In the genomic region with DNA sequence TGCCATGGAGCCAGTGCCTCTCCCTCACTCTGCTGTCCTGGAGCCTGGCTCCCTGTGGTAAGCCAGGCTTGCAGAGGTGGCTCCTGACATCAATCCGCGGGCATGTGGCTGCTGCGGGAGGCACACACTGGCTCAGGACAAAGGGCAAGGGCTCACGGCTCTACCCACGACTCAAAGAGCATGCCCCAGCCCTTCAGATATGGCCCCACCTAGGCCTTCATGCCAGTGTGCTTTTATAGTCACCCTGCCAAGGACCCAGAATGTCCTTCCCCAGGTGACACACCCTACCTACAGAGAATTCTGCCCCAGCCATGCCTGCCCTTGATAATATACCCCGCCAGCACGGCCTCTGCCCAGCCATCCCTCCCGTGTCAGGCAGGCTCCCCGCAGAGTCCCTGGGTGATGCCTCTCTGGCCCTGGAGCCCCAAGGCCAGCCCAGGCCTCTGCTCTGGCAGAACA, we compare ENCODE assay signal across 8 cellular contexts. TPM values are rescaled to one million over a fixed set of nuclear protein-coding genes. Genes with fewer than 3 reads are reported as not detected.
DNase-seq lines count a peak whose midpoint lies in the region; ATAC-seq, FAIRE-seq and TF ChIP-seq lines count a peak whose summit lies in the region.

No MANE protein-coding gene starts in this region.

- H3K4me1 ChIP-seq in OCI-LY3 (ENCODE audit: low read length), result peaks cover 28% of the 10 kb centered on the region
- peaks cover 23% of the 10 kb centered on the region for H3K4me1 ChIP-seq in endothelial cell of umbilical vein (ENCODE audit: control insufficient read depth, extremely low read depth, insufficient read depth, low read length)

- no peak for DNase-seq in CD4-positive, alpha-beta T cell
- DNase-seq in endothelial cell of umbilical vein (ENCODE audit: low read depth, low spot score), result no peak
- DNase-seq in natural killer cell, result peak; percentile 15
- no peak for DNase-seq in D721Med (ENCODE audit: insufficient read length, low spot score)

- H3K9ac ChIP-seq in OCI-LY3 (ENCODE audit: low read length) (peak overlapping the region; percentile 94), endothelial cell of umbilical vein (replicated peaks; ENCODE audit: extremely low read depth, insufficient read depth, low read length) (peak overlapping the region; percentile 43)

- H4K20me1 ChIP-seq in OCI-LY3 (ENCODE audit: insufficient read depth, low read length) (peaks cover 16% of the 10 kb centered on the region), endothelial cell of umbilical vein (replicated peaks; ENCODE audit: control insufficient read depth, extremely low read depth, insufficient read depth, low read length) (no peaks in the 10 kb centered on the region)

- no peak for ATAC-seq in CD4-positive, alpha-beta T cell (ENCODE audit: poor library complexity)
- no peak for ATAC-seq in natural killer cell
- ATAC-seq in GM18907 (IDR thresholded peaks at IDR 0.05; ENCODE audit: unreplicated experiment), result no peak
- ATAC-seq in GM21390 (IDR thresholded peaks at IDR 0.05; ENCODE audit: unreplicated experiment), result no peak
- no peak for ATAC-seq in GM19023 (IDR thresholded peaks at IDR 0.05; ENCODE audit: unreplicated experiment)

- CTCF ChIA-PET in CD4-positive, alpha-beta T cell (lab: Charles Lee), result no interaction called here
- CTCF ChIA-PET in endothelial cell of umbilical vein (lab: Charles Lee), result interaction anchor here (0.6 to 1.7 kb wide), 3 partner anchors 9 to 33 kb away, joined by 3 to 4 read pairs (median 3); a partner anchor contains a TSS

- H3K4me2 ChIP-seq in OCI-LY3 (ENCODE audit: low read length) (peak overlapping the region; percentile 86), endothelial cell of umbilical vein (ENCODE audit: insufficient read depth, low read length) (peak overlapping the region; percentile 71)

- H3K4me3 ChIP-seq in OCI-LY3 (ENCODE audit: low read length), result peak overlapping the region; percentile 97
- H3K4me3 ChIP-seq in endothelial cell of umbilical vein (replicated peaks in 1 of 3; ENCODE audit: insufficient read depth in 1 of 3, low read depth in 1 of 3, low read length in 3 of 3), result peak overlapping the region; percentile 55 to 90 (median 82)

- H3K9me3 ChIP-seq in CD4-positive, alpha-beta T cell (ENCODE audit: control insufficient read depth, low read length), result no peaks in the 10 kb centered on the region
- H3K9me3 ChIP-seq in OCI-LY3 (ENCODE audit: insufficient read depth, low read length) (no peaks in the 10 kb centered on the region), endothelial cell of umbilical vein (replicated peaks; ENCODE audit: control insufficient read depth, insufficient read depth, low read length) (no peaks in the 10 kb centered on the region)

- dilution Hi-C loops in endothelial cell of umbilical vein (cut with MboI; ENCODE audit: extremely low pct_ligation_motif_present, low sequenced_read_pairs), result no loop called here

- H2AFZ ChIP-seq in OCI-LY3 (ENCODE audit: low read depth, low read length) (no peak overlapping the region), endothelial cell of umbilical vein (ENCODE audit: low read depth, low read length) (no peak overlapping the region)

- TF ChIP-seq POLR2A in endothelial cell of umbilical vein (IDR thresholded peaks at IDR 0.05; ENCODE audit: low read depth, low read length), result no peak

- H3K36me3 ChIP-seq in OCI-LY3 (replicated peaks; ENCODE audit: low read depth, low read length), result no peaks in the 10 kb centered on the region
- H3K36me3 ChIP-seq in endothelial cell of umbilical vein (ENCODE audit: control insufficient read depth in 2 of 2, extremely low read depth in 1 of 2, insufficient read depth in 2 of 2, low read length in 2 of 2), result peaks cover 0 to 16% of the 10 kb centered on the region in 2 experiments

- intact Hi-C loops in CD4-positive, alpha-beta T cell (cut with DNase I, micrococcal nuclease), result loop anchor here (2.0 to 10.0 kb wide), 4 partner anchors 50 to 490 kb away; a partner anchor contains a TSS
- intact Hi-C loops in endothelial cell of umbilical vein (cut with micrococcal nuclease), result loop anchor here (1.0 to 5.0 kb wide), 2 partner anchors 9 to 108 kb away; a partner anchor contains a TSS
- intact Hi-C loops in natural killer cell (cut with micrococcal nuclease), result no loop called here

- TF ChIP-seq CTCF in CD4-positive, alpha-beta T cell (IDR thresholded peaks at IDR 0.05), result no peak
- TF ChIP-seq CTCF in OCI-LY3 (IDR thresholded peaks at IDR 0.05; ENCODE audit: low read depth, low read length), result no peak
- no peak for TF ChIP-seq CTCF in endothelial cell of umbilical vein (IDR thresholded peaks at IDR 0.05; ENCODE audit: extremely low read depth in 1 of 2, insufficient read depth in 1 of 2, low read depth in 1 of 2, low read length in 2 of 2)
- no peak for TF ChIP-seq CTCF in natural killer cell (IDR thresholded peaks at IDR 0.05)
- no peak for TF ChIP-seq CTCF in D721Med (IDR thresholded peaks at IDR 0.05; ENCODE audit: insufficient read depth, missing control alignments)

- POLR2A ChIA-PET in CD4-positive, alpha-beta T cell (lab: Charles Lee), result interaction anchor here (0.6 to 4.7 kb wide), 4 partner anchors 10 to 103 kb away, joined by 3 to 48 read pairs (median 16); a partner anchor contains a TSS
- POLR2A ChIA-PET in endothelial cell of umbilical vein (lab: Charles Lee), result no interaction called here

- no peaks in the 10 kb centered on the region for H3K27me3 Mint-ChIP-seq in CD4-positive, alpha-beta T cell
- H3K27me3 Mint-ChIP-seq in natural killer cell (ENCODE audit: low read depth in 2 of 2), result no peaks in the 10 kb centered on the region

- H3K36me3 Mint-ChIP-seq in CD4-positive, alpha-beta T cell (ENCODE audit: low read depth), result peaks cover 13% of the 10 kb centered on the region
- no peaks in the 10 kb centered on the region for H3K36me3 Mint-ChIP-seq in natural killer cell

- peaks cover 33% of the 10 kb centered on the region for H3K4me1 Mint-ChIP-seq in CD4-positive, alpha-beta T cell (ENCODE audit: low read depth)
- peaks cover 13 to 29% of the 10 kb centered on the region in 2 donors for H3K4me1 Mint-ChIP-seq in natural killer cell

- peak overlapping the region; percentile 86 for H3K27ac Mint-ChIP-seq in CD4-positive, alpha-beta T cell
- peak overlapping the region; percentile 62 to 82 for H3K27ac Mint-ChIP-seq in natural killer cell

- BruUV-seq in endothelial cell of umbilical vein (replicated peaks; lab: Mats Ljungman, UMichigan), result TSS peak; percentile 15

- no peaks in the 10 kb centered on the region for H3K27me3 ChIP-seq in CD4-positive, alpha-beta T cell (ENCODE audit: control insufficient read depth, insufficient read depth, low read length)
- H3K27me3 ChIP-seq in OCI-LY3 (ENCODE audit: low read depth, low read length) (no peaks in the 10 kb centered on the region), endothelial cell of umbilical vein (ENCODE audit: control insufficient read depth in 2 of 2, insufficient read depth in 2 of 2, low read length in 2 of 2) (no peaks in the 10 kb centered on the region)

- H3K4me3 Mint-ChIP-seq in CD4-positive, alpha-beta T cell, result peak overlapping the region; percentile 94
- H3K4me3 Mint-ChIP-seq in natural killer cell, result peak overlapping the region; percentile 86

- FAIRE-seq in endothelial cell of umbilical vein (lab: Jason Lieb, UNC) (peak; percentile 4), D721Med (lab: Jason Lieb, UNC) (no peak)

- H3K79me2 ChIP-seq in OCI-LY3 (ENCODE audit: low read length) (peaks cover 46% of the 10 kb centered on the region), endothelial cell of umbilical vein (ENCODE audit: control insufficient read depth, insufficient read depth, low read length) (peaks cover 33% of the 10 kb centered on the region)

- no peaks in the 10 kb centered on the region for H3K9me1 ChIP-seq in endothelial cell of umbilical vein (replicated peaks; ENCODE audit: control insufficient read depth, extremely low read depth, insufficient read depth, low read length)

- no peaks in the 10 kb centered on the region for H3K9me3 Mint-ChIP-seq in CD4-positive, alpha-beta T cell
- no peaks in the 10 kb centered on the region for H3K9me3 Mint-ChIP-seq in natural killer cell

- H3K27ac ChIP-seq in CD4-positive, alpha-beta T cell (ENCODE audit: low read depth, low read length), result no peak overlapping the region
- no peak overlapping the region for H3K27ac ChIP-seq in OCI-LY3 (ENCODE audit: low read length)
- peak overlapping the region; percentile 43 for H3K27ac ChIP-seq in endothelial cell of umbilical vein (ENCODE audit: insufficient read depth, low read depth, low read length)

RNA-seq across cellular contexts. Expression of a gene that starts 1.6 kb away (rescaled TPM):
- 100 to 1,000 TPM; 141 to 145 TPM for total RNA-seq in CD4-positive, alpha-beta T cell
- total RNA-seq in endothelial cell of umbilical vein (226 and 243 TPM in 2 replicates), natural killer cell (100 to 1,000 TPM; 143 to 159 (median 144) TPM)
- polyA plus RNA-seq in endothelial cell of umbilical vein, result 243 and 300 TPM in 2 replicates
- polyA plus RNA-seq in endothelial cell of umbilical vein (2011; cell fraction: cytosol; rRNA removed), result 227 and 229 TPM in 2 replicates
- 434 and 609 TPM in 2 replicates for polyA plus RNA-seq in endothelial cell of umbilical vein (2011; cell fraction: nucleus; rRNA removed)
- polyA plus RNA-seq in endothelial cell of umbilical vein (2012), result 211 and 221 TPM in 2 replicates
- polyA minus RNA-seq in endothelial cell of umbilical vein, result 149 and 172 TPM in 2 replicates
- polyA minus RNA-seq in endothelial cell of umbilical vein (2011; cell fraction: cytosol; rRNA and poly(A)+ RNA removed), result 87.2 TPM
- 91.5 and 136 TPM in 2 replicates for polyA minus RNA-seq in endothelial cell of umbilical vein (2011; cell fraction: nucleus; rRNA and poly(A)+ RNA removed)

RNA-seq across cellular contexts. Expression of a gene that starts 11.3 kb away (rescaled TPM):
- 1 to 10 TPM; 3.6 to 4.2 TPM for total RNA-seq in CD4-positive, alpha-beta T cell
- total RNA-seq in endothelial cell of umbilical vein (0.88 and 0.95 TPM in 2 replicates), natural killer cell (1 to 10 TPM; 3.0 to 5.4 (median 3.5) TPM)
- 6.3 and 14.1 TPM in 2 replicates for polyA plus RNA-seq in endothelial cell of umbilical vein
- polyA plus RNA-seq in endothelial cell of umbilical vein (2011; cell fraction: cytosol; rRNA removed), result 0.98 and 1.7 TPM in 2 replicates
- polyA plus RNA-seq in endothelial cell of umbilical vein (2011; cell fraction: nucleus; rRNA removed), result 2.3 and 3.3 TPM in 2 replicates
- 1.0 TPM in 1 of 2 replicates, not detected in the other for polyA plus RNA-seq in endothelial cell of umbilical vein (2012)
- polyA minus RNA-seq in endothelial cell of umbilical vein, result 0.49 TPM in 1 of 2 replicates, not detected in the other
- not detected for polyA minus RNA-seq in endothelial cell of umbilical vein (2011; cell fraction: cytosol; rRNA and poly(A)+ RNA removed)
- not detected in 2 replicates for polyA minus RNA-seq in endothelial cell of umbilical vein (2011; cell fraction: nucleus; rRNA and poly(A)+ RNA removed)

RNA-seq across cellular contexts. Expression of a gene that starts 15.6 kb away (rescaled TPM):
- total RNA-seq in CD4-positive, alpha-beta T cell, result 100 to 1,000 TPM; 260 to 267 TPM
- 316 and 346 TPM in 2 replicates for total RNA-seq in endothelial cell of umbilical vein
- 293 and 302 TPM in 2 replicates for polyA plus RNA-seq in endothelial cell of umbilical vein
- 161 and 215 TPM in 2 replicates for polyA plus RNA-seq in endothelial cell of umbilical vein (2011; cell fraction: cytosol; rRNA removed)
- 318 and 450 TPM in 2 replicates for polyA plus RNA-seq in endothelial cell of umbilical vein (2011; cell fraction: nucleus; rRNA removed)
- 253 and 324 TPM in 2 replicates for polyA plus RNA-seq in endothelial cell of umbilical vein (2012)
- 329 and 383 TPM in 2 replicates for polyA minus RNA-seq in endothelial cell of umbilical vein
- polyA minus RNA-seq in endothelial cell of umbilical vein (2011; cell fraction: cytosol; rRNA and poly(A)+ RNA removed), result 322 TPM
- 164 and 528 TPM in 2 replicates for polyA minus RNA-seq in endothelial cell of umbilical vein (2011; cell fraction: nucleus; rRNA and poly(A)+ RNA removed)
- 100 to 1,000 TPM; 474 to 707 (median 657) TPM for total RNA-seq in natural killer cell

RNA-seq across cellular contexts. Expression of a gene that starts 53.5 kb away (rescaled TPM):
- 10 to 100 TPM; 31.8 to 32.8 TPM for total RNA-seq in CD4-positive, alpha-beta T cell
- total RNA-seq in endothelial cell of umbilical vein, result 17.6 and 19.1 TPM in 2 replicates
- 16.4 and 17.1 TPM in 2 replicates for polyA plus RNA-seq in endothelial cell of umbilical vein
- polyA plus RNA-seq in endothelial cell of umbilical vein (2011; cell fraction: cytosol; rRNA removed), result 7.8 and 10.3 TPM in 2 replicates
- polyA plus RNA-seq in endothelial cell of umbilical vein (2011; cell fraction: nucleus; rRNA removed), result 118 and 121 TPM in 2 replicates
- polyA plus RNA-seq in endothelial cell of umbilical vein (2012), result 18.5 and 19.7 TPM in 2 replicates
- polyA minus RNA-seq in endothelial cell of umbilical vein, result 16.5 and 26.7 TPM in 2 replicates
- polyA minus RNA-seq in endothelial cell of umbilical vein (2011; cell fraction: cytosol; rRNA and poly(A)+ RNA removed), result 3.3 TPM
- 14.5 and 24.5 TPM in 2 replicates for polyA minus RNA-seq in endothelial cell of umbilical vein (2011; cell fraction: nucleus; rRNA and poly(A)+ RNA removed)
- total RNA-seq in natural killer cell, result 10 to 100 TPM; 19.7 to 40.2 (median 25.4) TPM
